ENCODE assay signal across 23 cellular contexts in the genomic region with DNA sequence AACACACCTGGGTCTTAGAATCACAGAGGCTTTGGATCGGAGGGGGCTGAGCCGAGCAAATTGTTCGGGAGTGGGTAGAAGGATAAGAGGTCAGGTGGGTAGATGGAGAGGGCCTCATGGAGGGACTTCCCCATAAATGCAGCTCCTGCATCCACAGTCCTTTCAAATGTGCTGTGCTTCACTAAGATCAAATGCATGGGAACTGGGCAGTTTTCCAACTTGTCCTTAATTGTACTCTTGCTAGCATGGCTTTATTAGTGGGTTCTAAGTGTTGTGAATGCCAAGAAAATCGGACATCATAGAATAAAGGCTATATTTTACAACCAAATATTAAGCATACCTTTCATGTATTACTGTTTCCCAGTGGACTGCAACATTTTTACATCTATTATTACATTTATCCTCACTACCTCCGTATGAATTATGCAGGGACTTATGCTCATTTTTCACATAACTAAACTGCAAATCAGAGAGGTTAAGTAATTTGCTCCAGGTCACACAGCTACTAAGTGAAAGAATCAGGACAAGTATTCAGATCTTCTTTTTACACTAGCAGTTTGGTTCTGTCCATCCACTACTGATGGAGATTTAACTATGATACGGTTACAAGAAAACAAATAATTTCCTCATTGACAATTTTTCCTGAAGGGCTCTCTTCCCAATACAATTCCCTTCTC.
A peak's percentile ranks its signal among the peaks of the same experiment; 100 is the strongest.
DNase-seq lines count a peak whose midpoint lies in the region; FAIRE-seq and TF ChIP-seq lines count a peak whose summit lies in the region.
"Had no signal": no experiment of that assay in that cellular context is flagged by ENCODE, and none has a peak within 500 bp of the region (broad histone marks: within the 10 kb centered on the region; RNA-seq: fewer than 3 reads in every experiment).

No MANE protein-coding gene starts in this region.

- DNase-seq in DMS 273 (lab: John Stamatoyannopoulos, UW; ENCODE audit: unreplicated experiment) (peak; percentile 51), DMS 273 treated with DMSO at 0.1 percent for 48 hours (lab: John Stamatoyannopoulos, UW) (no peak), EH (ENCODE audit: low read depth) (peak; percentile 59), NCI-H2196 treated with DMSO at 0.1 percent for 48 hours (lab: John Stamatoyannopoulos, UW; ENCODE audit: unreplicated experiment) (peak; percentile 15), choroid plexus epithelial cell (ENCODE audit: low read depth) (peak; percentile 24), AML-193 (lab: John Stamatoyannopoulos, UW) (no peak), RCC 7860 (ENCODE audit: low spot score) (no peak), HEK293T (ENCODE audit: extremely low spot score) (no peak)
- DNase-seq: activated B cell treated with CpG ODN at 0.5 μM for 24 hours; activated CD8-positive, alpha-beta memory T cell treated with anti-CD3 and anti-CD28 coated beads, Interleukin-2, amount 50 U/mL, for 4 hours; effector CD4-positive, alpha-beta T cell; hippocampal formation; kidney glomerular epithelial cell; MG63; mucosa of descending colon; NCI-H524; occipital lobe; small intestine; SW 1271; upper lobe of left lung had no signal

- no peak for FAIRE-seq in RCC 7860 (lab: Jason Lieb, UNC)
- FAIRE-seq: bronchial epithelial cell, GM12892, H54, small intestine had no signal

- CTCF ChIA-PET in HEK293T (lab: Yijun Ruan, JAX), result no interaction called here

- TF ChIP-seq CTCF in choroid plexus epithelial cell (conservative IDR thresholded peaks at IDR 0.05; ENCODE audit: low read depth, low read length), result no peak

- H3K4me3 ChIP-seq in choroid plexus epithelial cell (ENCODE audit: low read depth, low read length), result no peak overlapping the region
- H3K4me3 ChIP-seq: MG63, mucosa of descending colon, upper lobe of left lung had no signal

- POLR2A ChIA-PET in HEK293T (lab: Yijun Ruan, JAX), result no interaction called here

TF ChIP-seq in HEK293T, 16 proteins besides CTCF, POLR2A, EP300 and RAD21:
- no peak for TF ChIP-seq ZNF384 (IDR thresholded peaks at IDR 0.05)
- no peak for TF ChIP-seq HDGF (IDR thresholded peaks at IDR 0.05; ENCODE audit: borderline replicate concordance)
- TF ChIP-seq SP1 (IDR thresholded peaks at IDR 0.05), result no peak
- TF ChIP-seq FOXA1 (IDR thresholded peaks at IDR 0.05), result no peak
- TF ChIP-seq NFRKB (IDR thresholded peaks at IDR 0.05), result no peak
- TF ChIP-seq ARNT (IDR thresholded peaks at IDR 0.05), result no peak
- no peak for TF ChIP-seq SUZ12 (IDR thresholded peaks at IDR 0.05)
- no peak for TF ChIP-seq L3MBTL2 (conservative IDR thresholded peaks at IDR 0.05)
- no peak for TF ChIP-seq CTBP1 (IDR thresholded peaks at IDR 0.05; ENCODE audit: borderline replicate concordance)
- TF ChIP-seq ELF4 (IDR thresholded peaks at IDR 0.05), result no peak
- no peak for TF ChIP-seq LEF1 (IDR thresholded peaks at IDR 0.05; ENCODE audit: borderline replicate concordance)
- no peak for TF ChIP-seq FOXM1 (IDR thresholded peaks at IDR 0.05; ENCODE audit: borderline replicate concordance)
- TF ChIP-seq FOXK2 (IDR thresholded peaks at IDR 0.05), result no peak
- TF ChIP-seq, protein P1, sequence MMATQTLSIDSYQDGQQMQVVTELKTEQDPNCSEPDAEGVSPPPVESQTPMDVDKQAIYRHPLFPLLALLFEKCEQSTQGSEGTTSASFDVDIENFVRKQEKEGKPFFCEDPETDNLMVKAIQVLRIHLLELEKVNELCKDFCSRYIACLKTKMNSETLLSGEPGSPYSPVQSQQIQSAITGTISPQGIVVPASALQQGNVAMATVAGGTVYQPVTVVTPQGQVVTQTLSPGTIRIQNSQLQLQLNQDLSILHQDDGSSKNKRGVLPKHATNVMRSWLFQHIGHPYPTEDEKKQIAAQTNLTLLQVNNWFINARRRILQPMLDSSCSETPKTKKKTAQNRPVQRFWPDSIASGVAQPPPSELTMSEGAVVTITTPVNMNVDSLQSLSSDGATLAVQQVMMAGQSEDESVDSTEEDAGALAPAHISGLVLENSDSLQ (IDR thresholded peaks at IDR 0.05), result no peak
- TF ChIP-seq BHLHE40 (IDR thresholded peaks at IDR 0.05; ENCODE audit: borderline replicate concordance), result no peak
- TF ChIP-seq TARDBP (IDR thresholded peaks at IDR 0.05), result no peak

Comparison
In these comparisons a context has a peak if more than half of its experiments do, and no peak if none do; other contexts are left out.
1. DNase-seq: peak in DMS 273 (single experiment), EH (single experiment), NCI-H2196 treated with DMSO at 0.1 percent for 48 hours (single experiment) and choroid plexus epithelial cell (single experiment); none in DMS 273 treated with DMSO at 0.1 percent for 48 hours (single experiment), AML-193 (0 of 2), RCC 7860 (single experiment) and HEK293T (single experiment).